ENCODE assay signal across 1 cellular context in genomic region chr7:100568176-100568935, GRCh38.
TF ChIP-seq lines count a peak whose summit lies in the region.

No MANE protein-coding gene starts in this region.

TF ChIP-seq in H1, 55 proteins besides CTCF, POLR2A, EP300 and RAD21:
- TF ChIP-seq TEAD4 (IDR thresholded peaks at IDR 0.05; ENCODE audit: low read depth, low read length) (no peak), POLR2AphosphoS5 (IDR thresholded peaks at IDR 0.05; ENCODE audit: low read depth, low read length) (0 out of 2 replicates have a peak, but pooled peaks have one; percentile 18)
